Comparison of ENCODE assay signal across 8 cellular contexts in genomic region chr11:62599069-62599696, GRCh38. TPM values are rescaled to one million over a fixed set of nuclear protein-coding genes. Genes with fewer than 3 reads are reported as not detected.
DNase-seq lines count a peak whose midpoint lies in the region; ATAC-seq and TF ChIP-seq lines count a peak whose summit lies in the region.

No MANE protein-coding gene starts in this region.

- H3K23ac ChIP-seq in mesenchymal stem cell (ENCODE audit: low read length in 2 of 2): no peak overlapping the region

- no peaks in the 10 kb centered on the region for H3K27me3 ChIP-seq in BJ (ENCODE audit: control insufficient read depth, insufficient read depth, low read length)
- H3K27me3 ChIP-seq in mesenchymal stem cell (ENCODE audit: control insufficient read depth in 1 of 2, insufficient read depth in 1 of 2, low read length in 2 of 2): no peaks in the 10 kb centered on the region

- no peak overlapping the region for H2BK12ac ChIP-seq in mesenchymal stem cell (ENCODE audit: low read length in 2 of 2)

- POLR2A ChIA-PET in BJ (lab: Charles Lee): no interaction called here

- no peak overlapping the region for H2AK5ac ChIP-seq in mesenchymal stem cell (ENCODE audit: low read length, severe bottlenecking)

- H3K27me3 Mint-ChIP-seq in effector memory CD8-positive, alpha-beta T cell: no peaks in the 10 kb centered on the region

- no peak overlapping the region for H3K14ac ChIP-seq in mesenchymal stem cell (ENCODE audit: low read length in 2 of 2)

- no peak overlapping the region for H2BK15ac ChIP-seq in mesenchymal stem cell (ENCODE audit: low read depth, poor library complexity, severe bottlenecking)

- 54% methylated on average over 5 of the region's 7 CpGs for WGBS in mesenchymal stem cell

- peak overlapping the region; percentile 95 to 98 for H3K4me3 Mint-ChIP-seq in effector memory CD8-positive, alpha-beta T cell

- H3K9me3 Mint-ChIP-seq in effector memory CD8-positive, alpha-beta T cell: no peaks in the 10 kb centered on the region

- CTCF ChIA-PET in BJ (lab: Yijun Ruan, JAX): interaction anchor here (0.6 to 2.2 kb wide), 7 partner anchors 12 to 204 kb away, joined by 3 to 8 read pairs (median 4); no protein-coding TSS in a partner anchor

- H3K4me1 Mint-ChIP-seq in effector memory CD8-positive, alpha-beta T cell (ENCODE audit: low read depth in 2 of 2): peaks cover 45 to 51% of the 10 kb centered on the region in 2 donors

- no peak overlapping the region for H4K8ac ChIP-seq in mesenchymal stem cell (ENCODE audit: low read length)

- H3K27ac Mint-ChIP-seq in effector memory CD8-positive, alpha-beta T cell: peak overlapping the region; percentile 92 to 93

- peak overlapping the region; percentile 78 for H3K4me2 ChIP-seq in mesenchymal stem cell (ENCODE audit: low read length, poor library complexity, severe bottlenecking)

- no peak overlapping the region for H2BK5ac ChIP-seq in mesenchymal stem cell (ENCODE audit: low read depth, low read length, poor library complexity, severe bottlenecking)

- H3K9me3 ChIP-seq in mesenchymal stem cell (ENCODE audit: control insufficient read depth, low read length): no peaks in the 10 kb centered on the region

- peaks cover 14% of the 10 kb centered on the region for H3K4me1 ChIP-seq in mesenchymal stem cell (ENCODE audit: control insufficient read depth, insufficient read depth, low read depth, low read length)

- H3K27ac ChIP-seq in mesenchymal stem cell (ENCODE audit: low read length, poor library complexity, severe bottlenecking): peak overlapping the region; percentile 24

- TF ChIP-seq CTCF in BJ (IDR thresholded peaks at IDR 0.05; ENCODE audit: insufficient read depth, low read depth, low read length): no peak

- peaks cover 17% of the 10 kb centered on the region for H3K79me1 ChIP-seq in mesenchymal stem cell (replicated peaks; ENCODE audit: low read length, poor library complexity, severe bottlenecking)

- H2AFZ ChIP-seq in mesenchymal stem cell (ENCODE audit: low read depth, low read length): no peak overlapping the region

- no peak overlapping the region for H3K4ac ChIP-seq in mesenchymal stem cell (ENCODE audit: low read depth in 1 of 2, low read length in 2 of 2)

- H3K4me3 ChIP-seq in BJ (ENCODE audit: low read depth, low read length): peak overlapping the region; percentile 96
- H3K4me3 ChIP-seq in mesenchymal stem cell (ENCODE audit: insufficient read depth in 1 of 2, low read depth in 1 of 2, low read length in 2 of 2): peak overlapping the region in 1 of 2 experiments; percentile 93

- H4K91ac ChIP-seq in mesenchymal stem cell (ENCODE audit: low read length): no peak overlapping the region

- peak overlapping the region; percentile 97 for H3K9ac ChIP-seq in mesenchymal stem cell (ENCODE audit: low read length)

- H3K18ac ChIP-seq in mesenchymal stem cell (ENCODE audit: low read depth in 1 of 2, low read length in 2 of 2): no peak overlapping the region

- ATAC-seq in GM19397 (IDR thresholded peaks at IDR 0.05; ENCODE audit: unreplicated experiment) (peak; percentile 49), HG03571 (IDR thresholded peaks at IDR 0.05; ENCODE audit: unreplicated experiment) (peak; percentile 37)
- ATAC-seq in effector memory CD8-positive, alpha-beta T cell (replicated peaks): peak; percentile 74

- DNase-seq in BJ (ENCODE audit: low read depth) (peak; percentile 91), NK-92 (lab: John Stamatoyannopoulos, UW; ENCODE audit: unreplicated experiment) (peak; percentile 92), mesenchymal stem cell (peak; percentile 99)
- peak; percentile 94 for DNase-seq in activated CD8-positive, alpha-beta memory T cell treated with anti-CD3 and anti-CD28 coated beads for 24 hours
- peak; percentile 93 to 96 (median 93) for DNase-seq in effector memory CD8-positive, alpha-beta T cell
- DNase-seq in stimulated activated CD8-positive, alpha-beta memory T cell treated with anti-CD3 and anti-CD28 coated beads, Interleukin-12 subunit alpha, Interleukin-12 subunit beta, amount 100 ng/mL, for 24 hours (ENCODE audit: extremely low read depth): peak; percentile 92

- peaks cover 73% of the 10 kb centered on the region for H3K36me3 Mint-ChIP-seq in effector memory CD8-positive, alpha-beta T cell (ENCODE audit: insufficient read depth)

- H3K36me3 ChIP-seq in BJ (ENCODE audit: control insufficient read depth, insufficient read depth, low read length) (peaks cover 28% of the 10 kb centered on the region), mesenchymal stem cell (ENCODE audit: control insufficient read depth in 1 of 2, insufficient read depth in 2 of 2, low read depth in 1 of 2, low read length in 2 of 2) (peaks cover 59 to 62% of the 10 kb centered on the region in 2 experiments)

- no peak overlapping the region for H2BK120ac ChIP-seq in mesenchymal stem cell (ENCODE audit: low read depth, low read length)

RNA-seq across cellular contexts. Expression of gene MTA2, which starts 2.5 kb away (rescaled TPM):
- 16.4 and 17.8 TPM in 2 replicates for polyA plus RNA-seq in BJ (2011; rRNA removed)
- polyA minus RNA-seq in BJ (2011; rRNA and poly(A)+ RNA removed): 42.7 and 47.1 TPM in 2 replicates
- polyA plus RNA-seq in mesenchymal stem cell (2013, experiment 1 of 2): 50.7 TPM
- polyA plus RNA-seq in mesenchymal stem cell (2013, experiment 2 of 2): 50.7 TPM

RNA-seq across cellular contexts. Expression of gene TUT1, which starts 7.9 kb away (rescaled TPM):
- 6.4 and 9.9 TPM in 2 replicates for polyA plus RNA-seq in BJ (2011; rRNA removed)
- polyA minus RNA-seq in BJ (2011; rRNA and poly(A)+ RNA removed): 2.8 and 4.5 TPM in 2 replicates
- 6.3 TPM for polyA plus RNA-seq in mesenchymal stem cell (2013, experiment 1 of 2)
- polyA plus RNA-seq in mesenchymal stem cell (2013, experiment 2 of 2): 6.5 TPM

RNA-seq across cellular contexts. Expression of gene EML3, which starts 13.4 kb away (rescaled TPM):
- polyA plus RNA-seq in BJ (2011; rRNA removed): 18.9 and 26.5 TPM in 2 replicates
- polyA minus RNA-seq in BJ (2011; rRNA and poly(A)+ RNA removed): 15.0 and 19.0 TPM in 2 replicates
- polyA plus RNA-seq in mesenchymal stem cell (2013, experiment 1 of 2): 30.1 TPM
- polyA plus RNA-seq in mesenchymal stem cell (2013, experiment 2 of 2): 29.3 TPM

RNA-seq across cellular contexts. Expression of gene ROM1, which starts 13.9 kb away (rescaled TPM):
- 2.1 and 2.2 TPM in 2 replicates for polyA plus RNA-seq in BJ (2011; rRNA removed)
- polyA minus RNA-seq in BJ (2011; rRNA and poly(A)+ RNA removed): 0.57 and 2.2 TPM in 2 replicates
- 2.5 TPM for polyA plus RNA-seq in mesenchymal stem cell (2013, experiment 1 of 2)
- 2.3 TPM for polyA plus RNA-seq in mesenchymal stem cell (2013, experiment 2 of 2)

RNA-seq across cellular contexts. Expression of gene B3GAT3, which starts 22.6 kb away (rescaled TPM):
- polyA plus RNA-seq in BJ (2011; rRNA removed): 24.5 and 42.4 TPM in 2 replicates
- 10.5 and 15.5 TPM in 2 replicates for polyA minus RNA-seq in BJ (2011; rRNA and poly(A)+ RNA removed)
- polyA plus RNA-seq in mesenchymal stem cell (2013, experiment 1 of 2): 32.5 TPM
- polyA plus RNA-seq in mesenchymal stem cell (2013, experiment 2 of 2): 32.5 TPM
